In genomic region chr4:147968641-147969040, GRCh38 we compare ENCODE assay signal across 22 cellular contexts.
"Had no signal": no experiment of that assay in that cellular context is flagged by ENCODE, and none has a peak within 500 bp of the region (broad histone marks: within the 10 kb centered on the region; RNA-seq: fewer than 3 reads in every experiment).

No MANE protein-coding gene starts in this region.

- H3K9me3 ChIP-seq: body of pancreas, heart right ventricle, lower lobe of right lung, uterus had no signal

- H3K27me3 ChIP-seq: body of pancreas, cardiac muscle cell, heart right ventricle, uterus had no signal

- ATAC-seq: activated CD4-positive, CD25-positive, alpha-beta regulatory T cell treated with anti-CD3 and anti-CD28 coated beads, Interleukin-2, amount 50 U/mL, for 24 hours; activated T-cell treated with anti-CD3 and anti-CD28 coated beads, Interleukin-2, amount 50 U/mL, for 72 hours; body of pancreas; heart right ventricle; lower lobe of right lung; natural killer cell treated with Interleukin-12 subunit alpha and Interleukin-12 subunit beta and Interleukin-15 and Interleukin-18, amount 100 ng/mL, for 72 hours; stimulated activated naive B cell treated with anti-CD40 and anti-IgM and Interleukin-4, amounts not matched to agents 10 μg/mL and 1 μg/mL and 100 μg/mL, for 72 hours; T-cell had no signal

- H3K36me3 ChIP-seq: cardiac muscle cell, uterus had no signal

- H3K27ac ChIP-seq: body of pancreas, cardiac muscle cell, lower lobe of right lung, VCaP had no signal

- DNase-seq: activated CD4-positive, alpha-beta memory T cell treated with anti-CD3 and anti-CD28 coated beads, Interleukin-2, amount 10 ng/mL, durations not matched to agents 7 days and 5 days; activated CD4-positive, alpha-beta T cell treated with anti-CD3 and anti-CD28 coated beads, Interleukin-2, amount 10 ng/mL, durations not matched to agents 24 days and 14 days; activated effector memory CD4-positive, alpha-beta T cell treated with Interleukin-2 at 50 U/mL for 16 hours; activated naive CD4-positive, alpha-beta T cell treated with anti-CD3 and anti-CD28 coated beads for 36 hours; activated naive CD8-positive, alpha-beta T cell treated with anti-CD3 and anti-CD28 coated beads, Interleukin-2, amount 10 ng/mL, durations not matched to agents 7 days and 5 days; activated T-cell treated with anti-CD3 and anti-CD28 coated beads, Interleukin-2, amount 50 U/mL, for 72 hours; body of pancreas; dermis blood vessel endothelial cell; effector CD8-positive, alpha-beta T cell; heart right ventricle; lower lobe of right lung; posterior cingulate gyrus; stimulated activated CD4-positive, alpha-beta T cell treated with anti-CD3 and anti-CD28 coated beads, Interleukin-2, amount 100 ng/mL, for 48 hours; stimulated activated CD8-positive, alpha-beta memory T cell treated with anti-CD3 and anti-CD28 coated beads, Interleukin-4, amount 100 ng/mL, for 48 hours; stimulated activated naive B cell treated with anti-CD40 and anti-IgM and Interleukin-4, amounts not matched to agents 10 μg/mL and 1 μg/mL and 100 μg/mL, for 72 hours; T-cell; trophoblast cell; uterus had no signal

- H3K4me3 ChIP-seq: body of pancreas, cardiac muscle cell, heart right ventricle, lower lobe of right lung, uterus had no signal

- H3K4me1 ChIP-seq: body of pancreas, lower lobe of right lung, uterus had no signal
